ENCODE assay signal across 21 cellular contexts in the genomic region with DNA sequence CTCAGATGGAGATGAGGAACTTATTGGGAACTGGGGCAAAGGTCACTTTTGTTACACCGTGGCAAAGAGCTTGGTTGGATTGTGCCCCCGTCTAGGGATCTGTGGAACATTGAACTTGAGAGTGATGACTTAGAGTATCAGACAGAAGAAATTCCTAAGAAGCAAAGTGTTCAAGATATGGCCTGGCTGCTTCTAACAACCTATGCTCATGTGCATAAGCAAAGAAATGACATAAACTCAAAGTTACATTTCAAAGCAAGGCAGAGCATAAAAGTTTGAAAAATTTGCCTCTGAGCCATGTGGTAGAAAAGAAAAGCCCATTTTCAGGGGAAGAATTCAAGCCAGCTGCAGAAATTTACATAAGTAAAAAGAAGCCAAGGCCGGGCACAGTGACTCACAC.
"Had no signal": no experiment of that assay in that cellular context is flagged by ENCODE, and none has a peak within 500 bp of the region (broad histone marks: within the 10 kb centered on the region; RNA-seq: fewer than 3 reads in every experiment).

No MANE protein-coding gene starts in this region.

- H3K36me3 ChIP-seq: breast epithelium, gastrocnemius medialis, prostate gland, tibial nerve had no signal

- H3K27me3 ChIP-seq: breast epithelium, gastrocnemius medialis, tibial nerve had no signal

- H3K4me3 Mint-ChIP-seq: neural crest cell had no signal

- H3K4me3 ChIP-seq: breast epithelium, gastrocnemius medialis, prostate gland, tibial nerve had no signal

- H3K4me1 ChIP-seq: breast epithelium, gastrocnemius medialis, prostate gland had no signal

- ATAC-seq: activated CD4-positive, CD25-positive, alpha-beta regulatory T cell treated with anti-CD3 and anti-CD28 coated beads, Interleukin-2, amount 50 U/mL, for 24 hours; gastrocnemius medialis; left lobe of liver; right cardiac atrium; stimulated activated naive CD8-positive, alpha-beta T cell treated with anti-CD3 and anti-CD28 coated beads, Interleukin-15, Interleukin-2, amounts not matched to agents 100 U/mL and 50 U/mL, for 24 hours had no signal

- H3K9me3 ChIP-seq: gastrocnemius medialis, prostate gland had no signal

- H3K27ac ChIP-seq: breast epithelium, gastrocnemius medialis, prostate gland, tibial nerve had no signal

- H3K4me1 Mint-ChIP-seq: neural crest cell had no signal

- DNase-seq: activated CD4-positive, alpha-beta T cell treated with anti-CD3 and anti-CD28 coated beads, Interleukin-2, amount 50 U/mL, for 48 hours; activated CD8-positive, alpha-beta memory T cell treated with anti-CD3 and anti-CD28 coated beads, Interleukin-2, amount 50 U/mL, for 4 hours; activated effector memory CD4-positive, alpha-beta T cell treated with Interleukin-2 at 50 U/mL for 16 hours; activated T-cell treated with anti-CD3 and anti-CD28 coated beads, Interleukin-2, amount 50 U/mL, for 48 hours; cortex of kidney; erythroblast; gastrocnemius medialis; head of caudate nucleus; kidney; mammary epithelial cell; midbrain; right cardiac atrium; stimulated activated naive CD8-positive, alpha-beta T cell treated with anti-CD3 and anti-CD28 coated beads, Interleukin-15, Interleukin-2, amounts not matched to agents 100 U/mL and 50 U/mL, for 24 hours; substantia nigra; T1000 had no signal
